Comparison of ENCODE assay signal across 1 cellular context in the genomic region with DNA sequence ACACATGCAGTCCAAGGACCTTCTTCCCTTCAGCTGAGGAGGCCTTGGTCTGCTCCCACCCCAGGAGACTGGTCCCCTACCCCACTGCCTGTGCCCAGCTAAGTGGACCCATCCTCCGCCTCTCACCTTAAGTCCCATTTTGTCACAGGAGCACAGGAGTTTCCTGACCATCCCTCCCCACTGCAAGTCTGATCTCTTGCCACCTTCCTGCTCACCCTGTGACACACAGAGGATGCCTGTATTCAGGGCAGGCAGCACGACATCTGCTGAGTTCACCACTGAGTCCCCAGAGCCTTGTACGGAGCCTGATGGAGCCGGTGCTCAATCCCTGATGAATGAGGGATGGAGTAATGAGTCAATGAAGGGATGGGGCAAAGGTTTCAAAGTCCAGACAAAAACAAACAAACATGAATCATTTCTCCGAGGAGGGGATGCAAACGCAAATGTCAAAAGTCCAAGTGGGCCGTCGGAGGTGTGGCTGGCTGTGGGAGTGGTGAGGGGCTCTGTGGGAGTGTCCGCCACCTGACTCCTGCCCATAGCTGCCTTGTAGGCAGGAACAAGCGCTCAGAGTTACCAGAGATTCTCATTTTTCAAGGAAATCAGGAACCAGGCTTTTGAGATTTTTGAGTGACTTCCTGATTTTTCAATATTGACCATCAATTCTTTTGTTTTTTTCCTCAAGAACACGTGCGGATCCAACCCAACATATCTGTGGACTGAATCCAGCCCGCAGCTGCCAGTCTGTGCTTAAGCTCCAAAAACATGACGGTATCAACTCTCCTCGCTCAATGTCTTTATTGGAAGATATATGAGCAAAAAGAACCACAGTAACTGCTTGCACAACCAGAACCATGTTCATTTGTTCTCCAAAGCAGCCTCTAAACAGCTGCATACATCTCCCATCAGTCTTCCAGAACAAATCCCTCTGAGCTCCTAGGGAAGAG.
TF ChIP-seq lines count a peak whose summit lies in the region.

No MANE protein-coding gene starts in this region.

TF ChIP-seq in GM23338, 12 proteins besides CTCF, POLR2A, EP300 and RAD21:
- TF ChIP-seq, protein P1, sequence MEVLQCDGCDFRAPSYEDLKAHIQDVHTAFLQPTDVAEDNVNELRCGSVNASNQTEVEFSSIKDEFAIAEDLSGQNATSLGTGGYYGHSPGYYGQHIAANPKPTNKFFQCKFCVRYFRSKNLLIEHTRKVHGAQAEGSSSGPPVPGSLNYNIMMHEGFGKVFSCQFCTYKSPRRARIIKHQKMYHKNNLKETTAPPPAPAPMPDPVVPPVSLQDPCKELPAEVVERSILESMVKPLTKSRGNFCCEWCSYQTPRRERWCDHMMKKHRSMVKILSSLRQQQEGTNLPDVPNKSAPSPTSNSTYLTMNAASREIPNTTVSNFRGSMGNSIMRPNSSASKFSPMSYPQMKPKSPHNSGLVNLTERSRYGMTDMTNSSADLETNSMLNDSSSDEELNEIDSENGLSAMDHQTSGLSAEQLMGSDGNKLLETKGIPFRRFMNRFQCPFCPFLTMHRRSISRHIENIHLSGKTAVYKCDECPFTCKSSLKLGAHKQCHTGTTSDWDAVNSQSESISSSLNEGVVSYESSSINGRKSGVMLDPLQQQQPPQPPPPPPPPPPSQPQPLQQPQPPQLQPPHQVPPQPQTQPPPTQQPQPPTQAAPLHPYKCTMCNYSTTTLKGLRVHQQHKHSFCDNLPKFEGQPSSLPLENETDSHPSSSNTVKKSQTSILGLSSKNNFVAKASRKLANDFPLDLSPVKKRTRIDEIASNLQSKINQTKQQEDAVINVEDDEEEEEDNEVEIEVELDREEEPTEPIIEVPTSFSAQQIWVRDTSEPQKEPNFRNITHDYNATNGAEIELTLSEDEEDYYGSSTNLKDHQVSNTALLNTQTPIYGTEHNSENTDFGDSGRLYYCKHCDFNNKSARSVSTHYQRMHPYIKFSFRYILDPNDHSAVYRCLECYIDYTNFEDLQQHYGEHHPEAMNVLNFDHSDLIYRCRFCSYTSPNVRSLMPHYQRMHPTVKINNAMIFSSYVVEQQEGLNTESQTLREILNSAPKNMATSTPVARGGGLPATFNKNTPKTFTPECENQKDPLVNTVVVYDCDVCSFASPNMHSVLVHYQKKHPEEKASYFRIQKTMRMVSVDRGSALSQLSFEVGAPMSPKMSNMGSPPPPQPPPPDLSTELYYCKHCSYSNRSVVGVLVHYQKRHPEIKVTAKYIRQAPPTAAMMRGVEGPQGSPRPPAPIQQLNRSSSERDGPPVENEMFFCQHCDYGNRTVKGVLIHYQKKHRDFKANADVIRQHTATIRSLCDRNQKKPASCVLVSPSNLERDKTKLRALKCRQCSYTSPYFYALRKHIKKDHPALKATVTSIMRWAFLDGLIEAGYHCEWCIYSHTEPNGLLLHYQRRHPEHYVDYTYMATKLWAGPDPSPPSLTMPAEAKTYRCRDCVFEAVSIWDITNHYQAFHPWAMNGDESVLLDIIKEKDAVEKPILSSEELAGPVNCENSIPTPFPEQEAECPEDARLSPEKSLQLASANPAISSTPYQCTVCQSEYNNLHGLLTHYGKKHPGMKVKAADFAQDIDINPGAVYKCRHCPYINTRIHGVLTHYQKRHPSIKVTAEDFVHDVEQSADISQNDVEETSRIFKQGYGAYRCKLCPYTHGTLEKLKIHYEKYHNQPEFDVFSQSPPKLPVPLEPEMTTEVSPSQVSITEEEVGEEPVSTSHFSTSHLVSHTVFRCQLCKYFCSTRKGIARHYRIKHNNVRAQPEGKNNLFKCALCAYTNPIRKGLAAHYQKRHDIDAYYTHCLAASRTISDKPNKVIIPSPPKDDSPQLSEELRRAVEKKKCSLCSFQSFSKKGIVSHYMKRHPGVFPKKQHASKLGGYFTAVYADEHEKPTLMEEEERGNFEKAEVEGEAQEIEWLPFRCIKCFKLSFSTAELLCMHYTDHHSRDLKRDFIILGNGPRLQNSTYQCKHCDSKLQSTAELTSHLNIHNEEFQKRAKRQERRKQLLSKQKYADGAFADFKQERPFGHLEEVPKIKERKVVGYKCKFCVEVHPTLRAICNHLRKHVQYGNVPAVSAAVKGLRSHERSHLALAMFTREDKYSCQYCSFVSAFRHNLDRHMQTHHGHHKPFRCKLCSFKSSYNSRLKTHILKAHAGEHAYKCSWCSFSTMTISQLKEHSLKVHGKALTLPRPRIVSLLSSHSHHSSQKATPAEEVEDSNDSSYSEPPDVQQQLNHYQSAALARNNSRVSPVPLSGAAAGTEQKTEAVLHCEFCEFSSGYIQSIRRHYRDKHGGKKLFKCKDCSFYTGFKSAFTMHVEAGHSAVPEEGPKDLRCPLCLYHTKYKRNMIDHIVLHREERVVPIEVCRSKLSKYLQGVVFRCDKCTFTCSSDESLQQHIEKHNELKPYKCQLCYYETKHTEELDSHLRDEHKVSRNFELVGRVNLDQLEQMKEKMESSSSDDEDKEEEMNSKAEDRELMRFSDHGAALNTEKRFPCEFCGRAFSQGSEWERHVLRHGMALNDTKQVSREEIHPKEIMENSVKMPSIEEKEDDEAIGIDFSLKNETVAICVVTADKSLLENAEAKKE (CRISPR knock-in tag; IDR thresholded peaks at IDR 0.05), result no peak
- TF ChIP-seq CREB1 (CRISPR knock-in tag; IDR thresholded peaks at IDR 0.05; ENCODE audit: low read depth) (no peak), ZNF114 (CRISPR knock-in tag; IDR thresholded peaks at IDR 0.05) (no peak), EZH2phosphoT487 (IDR thresholded peaks at IDR 0.05; ENCODE audit: unreplicated experiment) (no peak), POLR2AphosphoS5 (IDR thresholded peaks at IDR 0.05; ENCODE audit: low read depth) (no peak), EZH2 (IDR thresholded peaks at IDR 0.05; ENCODE audit: low read depth, unreplicated experiment) (no peak), ZNF331 (CRISPR knock-in tag; IDR thresholded peaks at IDR 0.05; ENCODE audit: low read depth) (no peak), JUNB (IDR thresholded peaks at IDR 0.05; ENCODE audit: unreplicated experiment) (no peak), STAT1 (IDR thresholded peaks at IDR 0.05; ENCODE audit: unreplicated experiment) (no peak), NANOG (IDR thresholded peaks at IDR 0.05; ENCODE audit: borderline replicate concordance) (no peak)
- TF ChIP-seq, protein P2, sequence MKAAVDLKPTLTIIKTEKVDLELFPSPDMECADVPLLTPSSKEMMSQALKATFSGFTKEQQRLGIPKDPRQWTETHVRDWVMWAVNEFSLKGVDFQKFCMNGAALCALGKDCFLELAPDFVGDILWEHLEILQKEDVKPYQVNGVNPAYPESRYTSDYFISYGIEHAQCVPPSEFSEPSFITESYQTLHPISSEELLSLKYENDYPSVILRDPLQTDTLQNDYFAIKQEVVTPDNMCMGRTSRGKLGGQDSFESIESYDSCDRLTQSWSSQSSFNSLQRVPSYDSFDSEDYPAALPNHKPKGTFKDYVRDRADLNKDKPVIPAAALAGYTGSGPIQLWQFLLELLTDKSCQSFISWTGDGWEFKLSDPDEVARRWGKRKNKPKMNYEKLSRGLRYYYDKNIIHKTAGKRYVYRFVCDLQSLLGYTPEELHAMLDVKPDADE (IDR thresholded peaks at IDR 0.05), result no peak
- TF ChIP-seq, protein P3, sequence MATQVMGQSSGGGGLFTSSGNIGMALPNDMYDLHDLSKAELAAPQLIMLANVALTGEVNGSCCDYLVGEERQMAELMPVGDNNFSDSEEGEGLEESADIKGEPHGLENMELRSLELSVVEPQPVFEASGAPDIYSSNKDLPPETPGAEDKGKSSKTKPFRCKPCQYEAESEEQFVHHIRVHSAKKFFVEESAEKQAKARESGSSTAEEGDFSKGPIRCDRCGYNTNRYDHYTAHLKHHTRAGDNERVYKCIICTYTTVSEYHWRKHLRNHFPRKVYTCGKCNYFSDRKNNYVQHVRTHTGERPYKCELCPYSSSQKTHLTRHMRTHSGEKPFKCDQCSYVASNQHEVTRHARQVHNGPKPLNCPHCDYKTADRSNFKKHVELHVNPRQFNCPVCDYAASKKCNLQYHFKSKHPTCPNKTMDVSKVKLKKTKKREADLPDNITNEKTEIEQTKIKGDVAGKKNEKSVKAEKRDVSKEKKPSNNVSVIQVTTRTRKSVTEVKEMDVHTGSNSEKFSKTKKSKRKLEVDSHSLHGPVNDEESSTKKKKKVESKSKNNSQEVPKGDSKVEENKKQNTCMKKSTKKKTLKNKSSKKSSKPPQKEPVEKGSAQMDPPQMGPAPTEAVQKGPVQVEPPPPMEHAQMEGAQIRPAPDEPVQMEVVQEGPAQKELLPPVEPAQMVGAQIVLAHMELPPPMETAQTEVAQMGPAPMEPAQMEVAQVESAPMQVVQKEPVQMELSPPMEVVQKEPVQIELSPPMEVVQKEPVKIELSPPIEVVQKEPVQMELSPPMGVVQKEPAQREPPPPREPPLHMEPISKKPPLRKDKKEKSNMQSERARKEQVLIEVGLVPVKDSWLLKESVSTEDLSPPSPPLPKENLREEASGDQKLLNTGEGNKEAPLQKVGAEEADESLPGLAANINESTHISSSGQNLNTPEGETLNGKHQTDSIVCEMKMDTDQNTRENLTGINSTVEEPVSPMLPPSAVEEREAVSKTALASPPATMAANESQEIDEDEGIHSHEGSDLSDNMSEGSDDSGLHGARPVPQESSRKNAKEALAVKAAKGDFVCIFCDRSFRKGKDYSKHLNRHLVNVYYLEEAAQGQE (IDR thresholded peaks at IDR 0.05; ENCODE audit: unreplicated experiment), result no peak
